9 cellular contexts compared by ENCODE assay signal in the genomic region with DNA sequence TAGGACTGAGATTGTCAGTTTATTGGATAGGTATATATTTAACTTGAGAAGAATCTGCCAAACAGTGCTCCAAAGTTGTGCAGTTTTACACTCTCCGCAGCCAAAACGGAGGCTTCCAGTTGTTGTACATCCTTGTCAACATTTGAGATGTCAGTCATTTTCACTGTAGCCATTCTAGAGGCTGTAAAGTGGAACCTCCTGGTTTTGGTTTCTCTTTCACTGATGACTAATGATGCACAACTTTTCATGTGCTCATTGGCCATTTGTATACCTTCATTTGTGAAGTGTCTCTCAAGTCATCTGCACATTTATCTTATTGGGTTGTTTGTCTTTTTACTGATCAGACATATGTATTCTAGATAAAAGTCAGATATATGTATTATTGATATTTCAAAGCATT. TPM values are rescaled to one million over a fixed set of nuclear protein-coding genes. Genes with fewer than 3 reads are reported as not detected.
DNase-seq lines count a peak whose midpoint lies in the region; ATAC-seq and TF ChIP-seq lines count a peak whose summit lies in the region.
"Not testable (repeated sequence)": the region's sequence is repeated elsewhere in the genome, so short reads cannot be mapped to it uniquely, and the experiment has no call there.
"Had no signal": no experiment of that assay in that cellular context is flagged by ENCODE, and none has a peak within 500 bp of the region (broad histone marks: within the 10 kb centered on the region; RNA-seq: fewer than 3 reads in every experiment).

No MANE protein-coding gene starts in this region.

- H3K4me3 Mint-ChIP-seq in activated T-cell treated with anti-CD3 and anti-CD28 coated beads, Interleukin-2, amount 50 U/mL, for 72 hours = not testable (repeated sequence)

- not testable (repeated sequence) for H3K36me3 Mint-ChIP-seq in activated T-cell treated with anti-CD3 and anti-CD28 coated beads, Interleukin-2, amount 50 U/mL, for 72 hours (ENCODE audit: insufficient read depth in 2 of 2)

- intact Hi-C loops in mucosa of descending colon (cut with DNase I, micrococcal nuclease) = not testable (repeated sequence)

- ATAC-seq in GM18499 (IDR thresholded peaks at IDR 0.05; ENCODE audit: insufficient read depth, unreplicated experiment) (peak; percentile 52), GM18909 (IDR thresholded peaks at IDR 0.05; ENCODE audit: poor library complexity, unreplicated experiment) (peak; percentile 68), GM21526 (IDR thresholded peaks at IDR 0.05; ENCODE audit: low FRiP score, unreplicated experiment) (peak; percentile 61), HG02678 (IDR thresholded peaks at IDR 0.05; ENCODE audit: unreplicated experiment) (peak; percentile 72), HG03108 (IDR thresholded peaks at IDR 0.05; ENCODE audit: unreplicated experiment) (peak; percentile 65), HG03565 (IDR thresholded peaks at IDR 0.05; ENCODE audit: unreplicated experiment) (peak; percentile 57), mucosa of descending colon (peak; percentile 62)
- ATAC-seq in activated T-cell treated with anti-CD3 and anti-CD28 coated beads, Interleukin-2, amount 50 U/mL, for 72 hours (replicated peaks in 1 of 2) = peak; percentile 75 to 85

- not testable (repeated sequence) for H3K27ac Mint-ChIP-seq in activated T-cell treated with anti-CD3 and anti-CD28 coated beads, Interleukin-2, amount 50 U/mL, for 72 hours

- H3K4me1 Mint-ChIP-seq in activated T-cell treated with anti-CD3 and anti-CD28 coated beads, Interleukin-2, amount 50 U/mL, for 72 hours (ENCODE audit: low read depth) = not testable (repeated sequence)

- DNase-seq in activated T-cell treated with anti-CD3 and anti-CD28 coated beads, Interleukin-2, amount 50 U/mL, for 72 hours = peak in 1 of 2 donors; percentile 2
- DNase-seq in mucosa of descending colon = not testable (repeated sequence)

- not testable (repeated sequence) for H3K27me3 Mint-ChIP-seq in activated T-cell treated with anti-CD3 and anti-CD28 coated beads, Interleukin-2, amount 50 U/mL, for 72 hours (ENCODE audit: low read depth)

- not testable (repeated sequence) for TF ChIP-seq CTCF in mucosa of descending colon (IDR thresholded peaks at IDR 0.05)

- H3K4me3 ChIP-seq in mucosa of descending colon = not testable (repeated sequence)

- H3K9me3 Mint-ChIP-seq in activated T-cell treated with anti-CD3 and anti-CD28 coated beads, Interleukin-2, amount 50 U/mL, for 72 hours = not testable (repeated sequence)

- H3K36me3 ChIP-seq in mucosa of descending colon (ENCODE audit: low read depth) = not testable (repeated sequence)

- H3K9me3 ChIP-seq in mucosa of descending colon = not testable (repeated sequence)

- H3K4me1 ChIP-seq in mucosa of descending colon (ENCODE audit: low read depth) = not testable (repeated sequence)

RNA-seq across cellular contexts. Expression of gene SYT15B, which starts 22.5 kb away (rescaled TPM):
- not detected for total RNA-seq in activated T-cell treated with anti-CD3 and anti-CD28 coated beads, Interleukin-2, amount 50 U/mL, for 72 hours
- 1 to 10 TPM in 1 of 3 donors, under 1 TPM in 2; 0.60 to 1.3 (median 0.98) TPM for total RNA-seq in mucosa of descending colon
- total RNA-seq: HT1080 had no signal
